8 cellular contexts compared by ENCODE assay signal in genomic region chr5:132227485-132228240, GRCh38. TPM values are rescaled to one million over a fixed set of nuclear protein-coding genes. Genes with fewer than 3 reads are reported as not detected.
DNase-seq lines count a peak whose midpoint lies in the region; ATAC-seq, FAIRE-seq and TF ChIP-seq lines count a peak whose summit lies in the region.

TSS of gene P4HA2 (minus strand) at chr5:132227853. CDS start at chr5:132218626, 9,227 bp downstream.

- H3K27ac ChIP-seq in duodenal mucosa (ENCODE audit: low read depth, low read length): peak within 1 kb of the TSS; percentile 74
- H3K27ac ChIP-seq in HepG2 (ENCODE audit: extremely low read length, insufficient read depth, low read length): peak within 1 kb of the TSS; percentile 67

- 0% methylated on average over 7 of the region's 92 CpGs for WGBS in HepG2 (ENCODE audit: low lambda C conversion rate)

- H3K9me3 ChIP-seq in duodenal mucosa (ENCODE audit: control insufficient read depth in 1 of 2, low read length in 2 of 2) (no peaks in the 10 kb centered on the region), HepG2 (ENCODE audit: low read length) (no peaks in the 10 kb centered on the region)

- H3K36me3 ChIP-seq in duodenal mucosa (ENCODE audit: control insufficient read depth in 1 of 2, insufficient read depth in 2 of 2, low read length in 2 of 2): no peaks in the 10 kb centered on the region
- no peaks in the 10 kb centered on the region for H3K36me3 ChIP-seq in HepG2 (replicated peaks in 1 of 2; ENCODE audit: control insufficient read depth in 1 of 2, insufficient read depth in 2 of 2, low read length in 2 of 2)

- intact Hi-C loops in HepG2 (cut with micrococcal nuclease; ENCODE audit: unreplicated experiment): no loop called here

- H3K36me3 Mint-ChIP-seq in WTC11: no peaks in the 10 kb centered on the region

- H2AFZ ChIP-seq in HepG2 (ENCODE audit: low read length): no peak within 1 kb of the TSS

- no peak within 1 kb of the TSS for H3K27ac Mint-ChIP-seq in WTC11

- peak within 1 kb of the TSS; percentile 95 for H3K4me2 ChIP-seq in HepG2 (ENCODE audit: low read depth, low read length)

- H3K4me3 ChIP-seq in duodenal mucosa (ENCODE audit: low read depth in 1 of 2, low read length in 2 of 2) (peak within 1 kb of the TSS; percentile 64 to 68), HepG2 (replicated peaks in 1 of 3; ENCODE audit: insufficient read depth in 1 of 3, low read depth in 2 of 3, low read length in 3 of 3) (peak within 1 kb of the TSS; percentile 81 to 88 (median 82))

- CTCF ChIA-PET in WTC11 (lab: Charles Lee) (interaction anchor here (0.6 to 3.9 kb wide), 16 partner anchors 10 to 431 kb away, joined by 3 to 55 read pairs (median 4); partner anchors contain the start of genes FNIP1 and PDLIM4), HepG2 (lab: Yijun Ruan, JAX; ENCODE audit: low intra/inter-chr PET ratio, low total read pairs) (no interaction called here)

- ATAC-seq in HG02610 (IDR thresholded peaks at IDR 0.05; ENCODE audit: unreplicated experiment) (peak; percentile 91), WTC11 (peak; percentile 82), HepG2 (peak; percentile 90)

- H3K27me3 Mint-ChIP-seq in WTC11 (ENCODE audit: low read depth): peaks cover 41% of the 10 kb centered on the region

- no peaks in the 10 kb centered on the region for H4K20me1 ChIP-seq in HepG2 (ENCODE audit: insufficient read depth, low read length)

- POLR2A ChIA-PET in WTC11 (lab: Charles Lee) (interaction anchor here (0.8 to 1.0 kb wide), 3 partner anchors 11 to 35 kb away, joined by 3 to 4 read pairs (median 4); no protein-coding TSS in a partner anchor), HepG2 (lab: Yijun Ruan, JAX) (interaction anchor here (0.6 to 2.2 kb wide), 7 partner anchors 11 to 142 kb away, joined by 3 to 21 read pairs (median 4); partner anchors contain the start of genes SLC22A4 and SLC22A5)

- no peak; the same call in 1 of the 2 replicates for TF ChIP-seq RAD21 in HepG2 (CRISPR knock-in tag; IDR thresholded peaks at IDR 0.05)

- peaks cover 23% of the 10 kb centered on the region for H3K4me1 Mint-ChIP-seq in WTC11

- in situ Hi-C loops in HepG2 (cut with HindIII; ENCODE audit: extremely low pct_ligation_motif_present, low pct_unique_long_range_greater_than_20kb): no loop called here

- TF ChIP-seq CTCF in WTC11 (IDR thresholded peaks at IDR 0.05) (no peak), HepG2 (CRISPR knock-in tag; IDR thresholded peaks at IDR 0.05) (peak; percentile 43; the same call in 1 of the 2 replicates)

- H3K4me1 ChIP-seq in duodenal mucosa (ENCODE audit: control insufficient read depth in 1 of 2, insufficient read depth in 2 of 2, low read length in 2 of 2): peaks cover 20 to 23% of the 10 kb centered on the region in 2 donors
- peaks cover 44% of the 10 kb centered on the region for H3K4me1 ChIP-seq in HepG2 (ENCODE audit: insufficient read depth, low read length)

- H3K27me3 ChIP-seq in duodenal mucosa (ENCODE audit: control insufficient read depth in 1 of 2, insufficient read depth in 2 of 2, low read length in 2 of 2): no peaks in the 10 kb centered on the region
- H3K27me3 ChIP-seq in HepG2 (ENCODE audit: control insufficient read depth in 1 of 2, insufficient read depth in 2 of 2, low read length in 2 of 2): peaks cover 0 to 6% of the 10 kb centered on the region in 2 experiments; a peak in 2 of 5 replicates

- H3K79me2 ChIP-seq in HepG2 (ENCODE audit: insufficient read depth, low read length): peaks cover 22% of the 10 kb centered on the region

- TF ChIP-seq EP300 in HepG2 (IDR thresholded peaks at IDR 0.05; ENCODE audit: low read depth in 2 of 2, low read length in 2 of 2): no peak
- TF ChIP-seq EP300 in HepG2 (CRISPR knock-in tag; IDR thresholded peaks at IDR 0.05; ENCODE audit: borderline replicate concordance): no peak

- H3K4me3 Mint-ChIP-seq in WTC11: peak within 1 kb of the TSS; percentile 66

- no peak for FAIRE-seq in HepG2 (lab: Jason Lieb, UNC)

- H3K9ac ChIP-seq in duodenal mucosa (ENCODE audit: low read depth in 1 of 2, low read length in 2 of 2) (peak within 1 kb of the TSS; percentile 57 to 79), HepG2 (ENCODE audit: insufficient read depth, low read depth, low read length) (peak within 1 kb of the TSS; percentile 84)

- BruUV-seq in HepG2 (replicated peaks; lab: Mats Ljungman, UMichigan): no TSS peak

- peak; percentile 67 for DNase-seq in activated CD4-positive, alpha-beta T cell treated with anti-CD3 and anti-CD28 coated beads for 48 hours
- DNase-seq in activated CD4-positive, alpha-beta T cell treated with anti-CD3 and anti-CD28 coated beads, Interleukin-2, amount 50 U/mL, for 4 hours: no peak
- DNase-seq in NCI-H146 treated with DMSO at 0.1 percent for 48 hours (lab: John Stamatoyannopoulos, UW; ENCODE audit: unreplicated experiment) (peak; percentile 52), WTC11 (ENCODE audit: low spot score) (peak; percentile 76), HepG2 (ENCODE audit: low spot score) (peak; percentile 64)
- DNase-seq in stimulated activated CD4-positive, alpha-beta T cell treated with anti-CD3 and anti-CD28 coated beads, Interleukin-2, amount 100 ng/mL, for 24 hours: peak; percentile 35 to 69

- peak; percentile 44 to 88; a peak in 3 of 4 replicates for TF ChIP-seq POLR2A in HepG2 (IDR thresholded peaks at IDR 0.05; ENCODE audit: insufficient read depth in 1 of 2, low read depth in 2 of 2, low read length in 2 of 2)

- H3K9me3 Mint-ChIP-seq in WTC11: no peaks in the 10 kb centered on the region

TF ChIP-seq in WTC11, 78 proteins besides CTCF, POLR2A, EP300 and RAD21 (continues in another document):
- TF ChIP-seq IRF2 (CRISPR knock-in tag; IDR thresholded peaks at IDR 0.05; ENCODE audit: borderline replicate concordance, low read depth) (no peak), USF2 (CRISPR knock-in tag; IDR thresholded peaks at IDR 0.05) (no peak), ATF1 (CRISPR knock-in tag; IDR thresholded peaks at IDR 0.05) (0 out of 2 replicates have a peak, but pooled peaks have one; percentile 50), SMAD3 (CRISPR knock-in tag; IDR thresholded peaks at IDR 0.05; ENCODE audit: borderline replicate concordance) (no peak), MLX (CRISPR knock-in tag; IDR thresholded peaks at IDR 0.05) (no peak)

TF ChIP-seq in HepG2, 621 proteins besides CTCF, POLR2A, EP300 and RAD21 (continues in another document):
- TF ChIP-seq RFX3 (CRISPR knock-in tag; IDR thresholded peaks at IDR 0.05) (no peak), WIZ (CRISPR knock-in tag; IDR thresholded peaks at IDR 0.05) (peak; percentile 53; the same call in 1 of the 2 replicates), ZNF556 (CRISPR knock-in tag; IDR thresholded peaks at IDR 0.05; ENCODE audit: borderline replicate concordance) (peak; percentile 74; the same call in 1 of the 2 replicates), KDM3A (CRISPR knock-in tag; IDR thresholded peaks at IDR 0.05; ENCODE audit: low read depth) (no peak), TERF1 (CRISPR knock-in tag; IDR thresholded peaks at IDR 0.05) (no peak), HMGA1 (CRISPR knock-in tag; conservative IDR thresholded peaks at IDR 0.05) (no peak), SOX13 (IDR thresholded peaks at IDR 0.05) (no peak), SOX13 (CRISPR knock-in tag; conservative IDR thresholded peaks at IDR 0.05 in 1 of 2, IDR thresholded peaks at IDR 0.05 in 1 of 2) (0 out of 4 replicates have a peak, but pooled peaks of 1 of the 2 experiments have one; percentile 23), NFATC3 (CRISPR knock-in tag; IDR thresholded peaks at IDR 0.05) (peak; percentile 63; the same call in 1 of the 2 replicates), EZH2 (conservative IDR thresholded peaks at IDR 0.05; ENCODE audit: low read depth, low read length) (no peak)
- TF ChIP-seq, protein P1, sequence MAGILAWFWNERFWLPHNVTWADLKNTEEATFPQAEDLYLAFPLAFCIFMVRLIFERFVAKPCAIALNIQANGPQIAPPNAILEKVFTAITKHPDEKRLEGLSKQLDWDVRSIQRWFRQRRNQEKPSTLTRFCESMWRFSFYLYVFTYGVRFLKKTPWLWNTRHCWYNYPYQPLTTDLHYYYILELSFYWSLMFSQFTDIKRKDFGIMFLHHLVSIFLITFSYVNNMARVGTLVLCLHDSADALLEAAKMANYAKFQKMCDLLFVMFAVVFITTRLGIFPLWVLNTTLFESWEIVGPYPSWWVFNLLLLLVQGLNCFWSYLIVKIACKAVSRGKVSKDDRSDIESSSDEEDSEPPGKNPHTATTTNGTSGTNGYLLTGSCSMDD (CRISPR knock-in tag; IDR thresholded peaks at IDR 0.05): no peak

RNA-seq across cellular contexts. Expression of gene P4HA2, which starts in this region (rescaled TPM):
- total RNA-seq in WTC11 (2021) (15.1 to 19.0 TPM (median 17.8 TPM) in 3 replicates), HepG2 (2016; rRNA removed; fragmentation: Illumina TruSeq; extraction: Trizol) (16.5 and 37.7 TPM in 2 replicates)
- total RNA-seq in HepG2 (2016; cell fraction: cytosol; rRNA removed; fragmentation: Illumina TruSeq; extraction: Trizol; ENCODE audit: low read depth): 3.3 and 4.3 TPM in 2 replicates
- 14.1 and 38.3 TPM in 2 replicates for total RNA-seq in HepG2 (2016; cell fraction: insoluble cytoplasmic fraction; rRNA removed; fragmentation: Illumina TruSeq; extraction: Trizol)
- 7.5 and 8.0 TPM in 2 replicates for total RNA-seq in HepG2 (2016; cell fraction: membrane; rRNA removed; fragmentation: Illumina TruSeq; extraction: Trizol)
- total RNA-seq in HepG2 (2016; cell fraction: nucleus; rRNA removed; fragmentation: Illumina TruSeq; extraction: Trizol): 34.5 and 35.9 TPM in 2 replicates
- 108 and 126 TPM in 2 replicates for polyA plus RNA-seq in HepG2 (2011; rRNA removed)
- polyA plus RNA-seq in HepG2 (2011; cell fraction: cytosol; rRNA removed): 107 and 109 TPM in 2 replicates
- 62.4 and 67.9 TPM in 2 replicates for polyA plus RNA-seq in HepG2 (2011; cell fraction: nucleus; rRNA removed)
- polyA plus RNA-seq in HepG2 (2012): 66.5 and 86.6 TPM in 2 replicates
- polyA plus RNA-seq in HepG2 (2016; cell fraction: cytosol; fragmentation: Illumina TruSeq; extraction: Trizol; ENCODE audit: low read depth): 2.8 and 3.4 TPM in 2 replicates
- 12.5 and 14.6 TPM in 2 replicates for polyA plus RNA-seq in HepG2 (2016; cell fraction: insoluble cytoplasmic fraction; fragmentation: Illumina TruSeq; extraction: Trizol; ENCODE audit: low read depth)
- 4.7 and 5.3 TPM in 2 replicates for polyA plus RNA-seq in HepG2 (2016; cell fraction: membrane; fragmentation: Illumina TruSeq; extraction: Trizol; ENCODE audit: low read depth)
- polyA plus RNA-seq in HepG2 (2016; cell fraction: nucleus; fragmentation: Illumina TruSeq; extraction: Trizol; ENCODE audit: insufficient read depth, low read depth): 38.2 and 45.7 TPM in 2 replicates
- polyA minus RNA-seq in HepG2 (2011; rRNA and poly(A)+ RNA removed; ENCODE audit: low replicate concordance): 34.7 and 158 TPM in 2 replicates
- 44.8 and 53.1 TPM in 2 replicates for polyA minus RNA-seq in HepG2 (2011; cell fraction: cytosol; rRNA and poly(A)+ RNA removed)
- polyA minus RNA-seq in HepG2 (2011; cell fraction: nucleus; rRNA and poly(A)+ RNA removed): 40.5 and 41.8 TPM in 2 replicates

Comparison
In these comparisons a context has a peak if more than half of its experiments do, and no peak if none do; other contexts are left out.
1. DNase-seq: peak in activated CD4-positive, alpha-beta T cell treated with anti-CD3 and anti-CD28 coated beads for 48 hours (single experiment), NCI-H146 treated with DMSO at 0.1 percent for 48 hours (single experiment), WTC11 (single experiment), HepG2 (single experiment) and stimulated activated CD4-positive, alpha-beta T cell treated with anti-CD3 and anti-CD28 coated beads, Interleukin-2, amount 100 ng/mL, for 24 hours (2 of 2); none in activated CD4-positive, alpha-beta T cell treated with anti-CD3 and anti-CD28 coated beads, Interleukin-2, amount 50 U/mL, for 4 hours (0 of 2).
2. Peak in every context shown above with its lines, with median percentiles within 50 percentile points of each other: ATAC-seq.